In the genomic region with DNA sequence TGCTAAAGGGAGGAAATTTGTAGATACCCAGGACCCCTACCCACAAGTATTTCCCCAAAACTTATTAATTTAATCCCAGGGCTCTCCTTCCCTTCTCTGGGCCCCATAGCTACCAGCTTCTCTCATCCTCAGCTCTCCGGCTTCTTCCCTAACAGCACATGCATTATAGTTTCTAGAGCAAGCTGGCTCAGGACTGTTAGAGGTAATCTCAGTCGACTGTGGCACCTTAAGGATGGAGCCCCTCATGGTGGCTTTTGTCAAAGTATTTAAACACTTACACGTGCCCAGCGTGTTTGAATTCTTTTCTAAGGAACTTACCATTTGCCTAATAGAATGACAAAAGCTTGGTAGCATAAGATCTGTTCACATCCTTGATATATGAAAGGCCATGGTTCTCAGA, we compare ENCODE assay signal across 22 cellular contexts.
A peak's percentile ranks its signal among the peaks of the same experiment; 100 is the strongest.
DNase-seq lines count a peak whose midpoint lies in the region; ATAC-seq and TF ChIP-seq lines count a peak whose summit lies in the region.
"Had no signal": no experiment of that assay in that cellular context is flagged by ENCODE, and none has a peak within 500 bp of the region (broad histone marks: within the 10 kb centered on the region; RNA-seq: fewer than 3 reads in every experiment).

No MANE protein-coding gene starts in this region.

- H3K4me3 Mint-ChIP-seq in GM23338 = no peak overlapping the region
- H3K4me3 Mint-ChIP-seq in chondrocyte (ENCODE audit: unreplicated experiment) = no peak overlapping the region
- H3K4me3 Mint-ChIP-seq in nephron = no peak overlapping the region
- no peak overlapping the region for H3K4me3 Mint-ChIP-seq in osteocyte (ENCODE audit: unreplicated experiment)
- H3K4me3 Mint-ChIP-seq: B cell; CD4-positive, alpha-beta T cell; CD8-positive, alpha-beta T cell had no signal

- H3K27ac Mint-ChIP-seq in GM23338 (no peak overlapping the region), chondrocyte (ENCODE audit: unreplicated experiment) (peak overlapping the region; percentile 34), nephron (peak overlapping the region in 2 of 3 experiments; percentile 53 to 76), osteocyte (ENCODE audit: unreplicated experiment) (peak overlapping the region; percentile 45)
- H3K27ac Mint-ChIP-seq: B cell; CD4-positive, alpha-beta T cell; CD8-positive, alpha-beta T cell had no signal

- peak overlapping the region; percentile 33; the same call in 1 of the 2 replicates for H2AFZ ChIP-seq in GM23338

- H3K27me3 ChIP-seq in GM23338 (ENCODE audit: insufficient read depth) = no peaks in the 10 kb centered on the region

- H4K20me1 ChIP-seq in GM23338 (replicated peaks; ENCODE audit: insufficient read depth) = no peaks in the 10 kb centered on the region

- H3K27me3 Mint-ChIP-seq in GM23338 (ENCODE audit: insufficient read depth, low read depth, poor library complexity) (no peaks in the 10 kb centered on the region), chondrocyte (ENCODE audit: low read depth) (no peaks in the 10 kb centered on the region), nephron (ENCODE audit: low read depth) (no peaks in the 10 kb centered on the region), osteocyte (ENCODE audit: unreplicated experiment) (no peaks in the 10 kb centered on the region)

- H3K4me2 ChIP-seq in GM23338 = no peak overlapping the region
- H3K4me2 ChIP-seq: A549; BLaER1 treated with 17β-estradiol and CSF1 and Interleukin-3, amounts not matched to agents 10 nM and 100 nM had no signal

- H3K36me3 Mint-ChIP-seq in GM23338 (ENCODE audit: low read depth) (no peaks in the 10 kb centered on the region), chondrocyte (ENCODE audit: low read depth) (no peaks in the 10 kb centered on the region), nephron (ENCODE audit: low read depth) (no peaks in the 10 kb centered on the region), osteocyte (ENCODE audit: unreplicated experiment) (peaks cover 4% of the 10 kb centered on the region)
- H3K36me3 Mint-ChIP-seq: CD8-positive, alpha-beta T cell had no signal

- H3K4me1 Mint-ChIP-seq in GM23338 (peaks cover 23% of the 10 kb centered on the region), chondrocyte (ENCODE audit: low read depth) (peaks cover 81% of the 10 kb centered on the region), nephron (peaks cover 61% of the 10 kb centered on the region), osteocyte (ENCODE audit: unreplicated experiment) (peaks cover 91% of the 10 kb centered on the region)
- H3K4me1 Mint-ChIP-seq: B cell had no signal

- H3K79me2 ChIP-seq in GM23338 (replicated peaks; ENCODE audit: insufficient read depth) = no peaks in the 10 kb centered on the region

- no peak overlapping the region for H3K4me3 ChIP-seq in GM23338
- H3K4me3 ChIP-seq: A549; BLaER1 treated with 17β-estradiol and CSF1 and Interleukin-3, amounts not matched to agents 10 nM and 100 nM; GM12878 had no signal

- no peaks in the 10 kb centered on the region for H3F3A ChIP-seq in GM23338 (replicated peaks; ENCODE audit: low read depth)

- DNase-seq in GM23338 (ENCODE audit: low spot score) (peak; percentile 20), chondrocyte (ENCODE audit: low spot score) (no peak), osteocyte (ENCODE audit: extremely low spot score, unreplicated experiment) (no peak), LoVo (ENCODE audit: low spot score) (no peak), NOMO-1 (lab: John Stamatoyannopoulos, UW; ENCODE audit: unreplicated experiment in 2 of 2) (no peak)
- DNase-seq: AML-193; Caco-2; CD4-positive, alpha-beta T cell; CD8-positive, alpha-beta T cell; DMS 273 treated with DMSO at 0.1 percent for 48 hours; DND-41; EL; GDM1 had no signal

- H3K27ac ChIP-seq in GM23338 (ENCODE audit: low read depth) = no peak overlapping the region
- H3K27ac ChIP-seq: 22Rv1; A549; BLaER1 treated with 17β-estradiol and CSF1 and Interleukin-3, amounts not matched to agents 10 nM and 100 nM; C4-2B had no signal

- ATAC-seq in GM23338 (peak; percentile 69), HG02678 (IDR thresholded peaks at IDR 0.05; ENCODE audit: unreplicated experiment) (no peak), HG03045 (IDR thresholded peaks at IDR 0.05; ENCODE audit: unreplicated experiment) (no peak)
- ATAC-seq: A549; CD8-positive, alpha-beta T cell; GM12878 had no signal

- H3K36me3 ChIP-seq in GM23338 (ENCODE audit: insufficient read depth) = no peaks in the 10 kb centered on the region
- H3K36me3 ChIP-seq: BLaER1 treated with 17β-estradiol and CSF1 and Interleukin-3, amounts not matched to agents 10 nM and 100 nM had no signal

- H3K9me3 Mint-ChIP-seq in GM23338 (no peaks in the 10 kb centered on the region), chondrocyte (ENCODE audit: low read depth) (peaks cover 4% of the 10 kb centered on the region), nephron (no peaks in the 10 kb centered on the region), osteocyte (ENCODE audit: unreplicated experiment) (no peaks in the 10 kb centered on the region)
- H3K9me3 Mint-ChIP-seq: CD4-positive, alpha-beta T cell; CD8-positive, alpha-beta T cell had no signal

- H3K4me1 ChIP-seq in GM23338 (ENCODE audit: insufficient read depth) = peaks cover 23% of the 10 kb centered on the region
- H3K4me1 ChIP-seq: A549, Caco-2 had no signal

- H3K9me2 ChIP-seq in GM23338 (ENCODE audit: insufficient read depth) = 0 out of 2 replicates have a peak, but pooled peaks cover 8% of the 10 kb centered on the region

- TF ChIP-seq CTCF in GM23338 (conservative IDR thresholded peaks at IDR 0.05; ENCODE audit: low read depth in 2 of 2) = no peak
- no peak for TF ChIP-seq CTCF in chondrocyte (IDR thresholded peaks at IDR 0.05)
- no peak for TF ChIP-seq CTCF in nephron (IDR thresholded peaks at IDR 0.05; ENCODE audit: unreplicated experiment in 3 of 3)
- TF ChIP-seq CTCF in osteocyte (IDR thresholded peaks at IDR 0.05) = no peak

TF ChIP-seq in GM23338, 12 proteins besides CTCF, POLR2A, EP300 and RAD21:
- TF ChIP-seq, protein P1, sequence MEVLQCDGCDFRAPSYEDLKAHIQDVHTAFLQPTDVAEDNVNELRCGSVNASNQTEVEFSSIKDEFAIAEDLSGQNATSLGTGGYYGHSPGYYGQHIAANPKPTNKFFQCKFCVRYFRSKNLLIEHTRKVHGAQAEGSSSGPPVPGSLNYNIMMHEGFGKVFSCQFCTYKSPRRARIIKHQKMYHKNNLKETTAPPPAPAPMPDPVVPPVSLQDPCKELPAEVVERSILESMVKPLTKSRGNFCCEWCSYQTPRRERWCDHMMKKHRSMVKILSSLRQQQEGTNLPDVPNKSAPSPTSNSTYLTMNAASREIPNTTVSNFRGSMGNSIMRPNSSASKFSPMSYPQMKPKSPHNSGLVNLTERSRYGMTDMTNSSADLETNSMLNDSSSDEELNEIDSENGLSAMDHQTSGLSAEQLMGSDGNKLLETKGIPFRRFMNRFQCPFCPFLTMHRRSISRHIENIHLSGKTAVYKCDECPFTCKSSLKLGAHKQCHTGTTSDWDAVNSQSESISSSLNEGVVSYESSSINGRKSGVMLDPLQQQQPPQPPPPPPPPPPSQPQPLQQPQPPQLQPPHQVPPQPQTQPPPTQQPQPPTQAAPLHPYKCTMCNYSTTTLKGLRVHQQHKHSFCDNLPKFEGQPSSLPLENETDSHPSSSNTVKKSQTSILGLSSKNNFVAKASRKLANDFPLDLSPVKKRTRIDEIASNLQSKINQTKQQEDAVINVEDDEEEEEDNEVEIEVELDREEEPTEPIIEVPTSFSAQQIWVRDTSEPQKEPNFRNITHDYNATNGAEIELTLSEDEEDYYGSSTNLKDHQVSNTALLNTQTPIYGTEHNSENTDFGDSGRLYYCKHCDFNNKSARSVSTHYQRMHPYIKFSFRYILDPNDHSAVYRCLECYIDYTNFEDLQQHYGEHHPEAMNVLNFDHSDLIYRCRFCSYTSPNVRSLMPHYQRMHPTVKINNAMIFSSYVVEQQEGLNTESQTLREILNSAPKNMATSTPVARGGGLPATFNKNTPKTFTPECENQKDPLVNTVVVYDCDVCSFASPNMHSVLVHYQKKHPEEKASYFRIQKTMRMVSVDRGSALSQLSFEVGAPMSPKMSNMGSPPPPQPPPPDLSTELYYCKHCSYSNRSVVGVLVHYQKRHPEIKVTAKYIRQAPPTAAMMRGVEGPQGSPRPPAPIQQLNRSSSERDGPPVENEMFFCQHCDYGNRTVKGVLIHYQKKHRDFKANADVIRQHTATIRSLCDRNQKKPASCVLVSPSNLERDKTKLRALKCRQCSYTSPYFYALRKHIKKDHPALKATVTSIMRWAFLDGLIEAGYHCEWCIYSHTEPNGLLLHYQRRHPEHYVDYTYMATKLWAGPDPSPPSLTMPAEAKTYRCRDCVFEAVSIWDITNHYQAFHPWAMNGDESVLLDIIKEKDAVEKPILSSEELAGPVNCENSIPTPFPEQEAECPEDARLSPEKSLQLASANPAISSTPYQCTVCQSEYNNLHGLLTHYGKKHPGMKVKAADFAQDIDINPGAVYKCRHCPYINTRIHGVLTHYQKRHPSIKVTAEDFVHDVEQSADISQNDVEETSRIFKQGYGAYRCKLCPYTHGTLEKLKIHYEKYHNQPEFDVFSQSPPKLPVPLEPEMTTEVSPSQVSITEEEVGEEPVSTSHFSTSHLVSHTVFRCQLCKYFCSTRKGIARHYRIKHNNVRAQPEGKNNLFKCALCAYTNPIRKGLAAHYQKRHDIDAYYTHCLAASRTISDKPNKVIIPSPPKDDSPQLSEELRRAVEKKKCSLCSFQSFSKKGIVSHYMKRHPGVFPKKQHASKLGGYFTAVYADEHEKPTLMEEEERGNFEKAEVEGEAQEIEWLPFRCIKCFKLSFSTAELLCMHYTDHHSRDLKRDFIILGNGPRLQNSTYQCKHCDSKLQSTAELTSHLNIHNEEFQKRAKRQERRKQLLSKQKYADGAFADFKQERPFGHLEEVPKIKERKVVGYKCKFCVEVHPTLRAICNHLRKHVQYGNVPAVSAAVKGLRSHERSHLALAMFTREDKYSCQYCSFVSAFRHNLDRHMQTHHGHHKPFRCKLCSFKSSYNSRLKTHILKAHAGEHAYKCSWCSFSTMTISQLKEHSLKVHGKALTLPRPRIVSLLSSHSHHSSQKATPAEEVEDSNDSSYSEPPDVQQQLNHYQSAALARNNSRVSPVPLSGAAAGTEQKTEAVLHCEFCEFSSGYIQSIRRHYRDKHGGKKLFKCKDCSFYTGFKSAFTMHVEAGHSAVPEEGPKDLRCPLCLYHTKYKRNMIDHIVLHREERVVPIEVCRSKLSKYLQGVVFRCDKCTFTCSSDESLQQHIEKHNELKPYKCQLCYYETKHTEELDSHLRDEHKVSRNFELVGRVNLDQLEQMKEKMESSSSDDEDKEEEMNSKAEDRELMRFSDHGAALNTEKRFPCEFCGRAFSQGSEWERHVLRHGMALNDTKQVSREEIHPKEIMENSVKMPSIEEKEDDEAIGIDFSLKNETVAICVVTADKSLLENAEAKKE (CRISPR knock-in tag; IDR thresholded peaks at IDR 0.05) = no peak
